Comparison of ENCODE assay signal across 8 cellular contexts in genomic region chr7:55254596-55255500, GRCh38.
DNase-seq lines count a peak whose midpoint lies in the region; ATAC-seq and TF ChIP-seq lines count a peak whose summit lies in the region.

No MANE protein-coding gene starts in this region.

- H3K27me3 Mint-ChIP-seq in activated naive CD4-positive, alpha-beta T cell treated with anti-CD3 and anti-CD28 coated beads, Interleukin-2, amount 50 U/mL, for 24 hours = peaks cover 36% of the 10 kb centered on the region
- H3K27me3 Mint-ChIP-seq in glutamatergic neuron (ENCODE audit: unreplicated experiment) = peaks cover 21% of the 10 kb centered on the region

- in situ Hi-C loops in SK-MEL-5 (cut with HindIII; ENCODE audit: low pct_unique_long_range_greater_than_20kb, low sequenced_read_pairs) = no loop called here

- TF ChIP-seq CTCF in glutamatergic neuron (IDR thresholded peaks at IDR 0.05; ENCODE audit: partially characterized antibody, unreplicated experiment) (peak; percentile 96), omental fat pad (IDR thresholded peaks at IDR 0.05) (peak in 2 of 3 donors; percentile 56 to 83)

- no peak overlapping the region for H3K27ac ChIP-seq in thymus (ENCODE audit: low read depth)

- no peaks in the 10 kb centered on the region for H3K9me3 Mint-ChIP-seq in activated naive CD4-positive, alpha-beta T cell treated with anti-CD3 and anti-CD28 coated beads, Interleukin-2, amount 50 U/mL, for 24 hours
- peaks cover 9% of the 10 kb centered on the region for H3K9me3 Mint-ChIP-seq in glutamatergic neuron (ENCODE audit: unreplicated experiment)

- H3K9me3 ChIP-seq in thymus (ENCODE audit: control insufficient read depth) = no peaks in the 10 kb centered on the region

- WGBS in thymus = 3% methylated on average over 79 of the region's 80 CpGs

- peak overlapping the region; percentile 87 for H3K4me3 Mint-ChIP-seq in activated naive CD4-positive, alpha-beta T cell treated with anti-CD3 and anti-CD28 coated beads, Interleukin-2, amount 50 U/mL, for 24 hours
- H3K4me3 Mint-ChIP-seq in glutamatergic neuron (ENCODE audit: unreplicated experiment) = peak overlapping the region; percentile 99

- no peaks in the 10 kb centered on the region for H3K36me3 ChIP-seq in thymus (ENCODE audit: control insufficient read depth, insufficient read depth)

- peaks cover 15% of the 10 kb centered on the region for H3K27me3 ChIP-seq in thymus (ENCODE audit: control insufficient read depth, insufficient read depth)

- peaks cover 14% of the 10 kb centered on the region for H3K4me1 Mint-ChIP-seq in activated naive CD4-positive, alpha-beta T cell treated with anti-CD3 and anti-CD28 coated beads, Interleukin-2, amount 50 U/mL, for 24 hours
- peaks cover 3% of the 10 kb centered on the region for H3K4me1 Mint-ChIP-seq in glutamatergic neuron (ENCODE audit: low read depth, unreplicated experiment)

- DNase-seq in DMS79 (lab: John Stamatoyannopoulos, UW) (peak; percentile 61), SK-MEL-5 (ENCODE audit: low read depth, low spot score) (peak; percentile 76), glutamatergic neuron (peak; percentile 97), omental fat pad (ENCODE audit: low spot score) (peak; percentile 80)
- no peak for DNase-seq in Jurkat, Clone E6-1 (ENCODE audit: low read depth, low spot score)

- H3K4me3 ChIP-seq in Jurkat, Clone E6-1 (ENCODE audit: low read length) = peak overlapping the region; percentile 21
- peak overlapping the region; percentile 47 for H3K4me3 ChIP-seq in thymus (ENCODE audit: low read length)

- ATAC-seq in GM21723 (IDR thresholded peaks at IDR 0.05; ENCODE audit: unreplicated experiment) (peak; percentile 80), omental fat pad (ENCODE audit: low FRiP score) (peak; percentile 96)

- H3K36me3 Mint-ChIP-seq in activated naive CD4-positive, alpha-beta T cell treated with anti-CD3 and anti-CD28 coated beads, Interleukin-2, amount 50 U/mL, for 24 hours = no peaks in the 10 kb centered on the region
- no peaks in the 10 kb centered on the region for H3K36me3 Mint-ChIP-seq in glutamatergic neuron (ENCODE audit: unreplicated experiment)

- H3K27ac Mint-ChIP-seq in activated naive CD4-positive, alpha-beta T cell treated with anti-CD3 and anti-CD28 coated beads, Interleukin-2, amount 50 U/mL, for 24 hours = no peak overlapping the region
- peak overlapping the region; percentile 73 for H3K27ac Mint-ChIP-seq in glutamatergic neuron (ENCODE audit: unreplicated experiment)

- H3K4me1 ChIP-seq in thymus (ENCODE audit: control insufficient read depth, insufficient read depth, low read length) = no peaks in the 10 kb centered on the region
